ENCODE assay signal across 1 cellular context in genomic region chr16:69367980-69368379, GRCh38.
TF ChIP-seq lines count a peak whose summit lies in the region.

No MANE protein-coding gene starts in this region.

TF ChIP-seq in SK-N-SH treated with all-trans-retinoic acid at 6 μM for 48 hours, 23 proteins besides CTCF, POLR2A, EP300 and RAD21 (continued from another document):
- TF ChIP-seq BACH2 (CRISPR knock-in tag; IDR thresholded peaks at IDR 0.05; ENCODE audit: borderline replicate concordance) = no peak
- TF ChIP-seq ZFP3 (CRISPR knock-in tag; IDR thresholded peaks at IDR 0.05) = no peak
- no peak for TF ChIP-seq RARB (CRISPR knock-in tag; IDR thresholded peaks at IDR 0.05)
- TF ChIP-seq ZNF565 (CRISPR knock-in tag; conservative IDR thresholded peaks at IDR 0.05; ENCODE audit: low read depth) = no peak
- no peak for TF ChIP-seq PPARA (CRISPR knock-in tag; IDR thresholded peaks at IDR 0.05; ENCODE audit: borderline replicate concordance)
- TF ChIP-seq TCF4 (CRISPR knock-in tag; IDR thresholded peaks at IDR 0.05; ENCODE audit: borderline replicate concordance) = no peak
